1 cellular context compared by ENCODE assay signal in genomic region chr6:26272171-26272631, GRCh38.
TF ChIP-seq lines count a peak whose summit lies in the region.

No MANE protein-coding gene starts in this region.

TF ChIP-seq in HepG2, 621 proteins besides CTCF, POLR2A, EP300 and RAD21 (continued from another document):
- TF ChIP-seq ZBTB33 (CRISPR knock-in tag; IDR thresholded peaks at IDR 0.05), result 0 out of 2 replicates have a peak, but pooled peaks have one; percentile 39
- no peak for TF ChIP-seq ZNF333 (CRISPR knock-in tag; IDR thresholded peaks at IDR 0.05; ENCODE audit: borderline replicate concordance)
- no peak for TF ChIP-seq ARID5B (CRISPR knock-in tag; IDR thresholded peaks at IDR 0.05)
- TF ChIP-seq ZNF275 (CRISPR knock-in tag; IDR thresholded peaks at IDR 0.05; ENCODE audit: borderline replicate concordance), result no peak
- no peak for TF ChIP-seq ZNF737 (CRISPR knock-in tag; IDR thresholded peaks at IDR 0.05; ENCODE audit: borderline replicate concordance)
- no peak for TF ChIP-seq BCLAF1 (IDR thresholded peaks at IDR 0.05)
- TF ChIP-seq ZBTB8A (CRISPR knock-in tag; IDR thresholded peaks at IDR 0.05; ENCODE audit: borderline replicate concordance, low read depth), result no peak
- TF ChIP-seq NFE2 (CRISPR knock-in tag; IDR thresholded peaks at IDR 0.05), result no peak
- TF ChIP-seq ZNF431 (CRISPR knock-in tag; IDR thresholded peaks at IDR 0.05; ENCODE audit: borderline replicate concordance, low read depth), result no peak
- no peak for TF ChIP-seq CSRNP1 (CRISPR knock-in tag; IDR thresholded peaks at IDR 0.05)
- no peak for TF ChIP-seq ZNF563 (CRISPR knock-in tag; IDR thresholded peaks at IDR 0.05)
- TF ChIP-seq TP53 (CRISPR knock-in tag; conservative IDR thresholded peaks at IDR 0.05), result no peak
